Comparison of ENCODE assay signal across 1 cellular context in genomic region chr1:158149577-158150269, GRCh38.
TF ChIP-seq lines count a peak whose summit lies in the region.

No MANE protein-coding gene starts in this region.

TF ChIP-seq in K562, 482 proteins besides CTCF, POLR2A, EP300 and RAD21 (continued from another document):
- peak; percentile 83 for TF ChIP-seq ZBTB40 (IDR thresholded peaks at IDR 0.05)
- no peak for TF ChIP-seq ZBTB40 (CRISPR knock-in tag; IDR thresholded peaks at IDR 0.05)
- TF ChIP-seq SIX5 (IDR thresholded peaks at IDR 0.05; ENCODE audit: borderline replicate concordance in 1 of 2, insufficient read depth in 1 of 2, low read depth in 1 of 2, low read length in 2 of 2) = peak; percentile 70 to 76
